Comparison of ENCODE assay signal across 8 cellular contexts in genomic region chr9:36855443-36856315, GRCh38.
DNase-seq lines count a peak whose midpoint lies in the region; ATAC-seq and TF ChIP-seq lines count a peak whose summit lies in the region.

No MANE protein-coding gene starts in this region.

- no peaks in the 10 kb centered on the region for H4K20me1 ChIP-seq in OCI-LY7 (ENCODE audit: insufficient read depth, low read length)

- no peak overlapping the region for H3K27ac ChIP-seq in C4-2B
- no peak overlapping the region for H3K27ac ChIP-seq in OCI-LY7 (ENCODE audit: low read depth, low read length, poor library complexity, severe bottlenecking)
- H3K27ac ChIP-seq in endodermal cell (ENCODE audit: low read depth, low read length), result no peak overlapping the region

- H3K9ac ChIP-seq in endodermal cell (ENCODE audit: extremely low read depth, low read length, poor library complexity, severe bottlenecking), result no peak overlapping the region

- H3K4me3 ChIP-seq in OCI-LY7 (ENCODE audit: low read depth, low read length, poor library complexity, severe bottlenecking) (no peak overlapping the region), endodermal cell (ENCODE audit: low read length) (no peak overlapping the region)

- POLR2A ChIA-PET in OCI-LY7 (lab: Charles Lee), result no interaction called here

- TF ChIP-seq CTCF in C4-2B (conservative IDR thresholded peaks at IDR 0.05) (peak; percentile 65), OCI-LY7 (conservative IDR thresholded peaks at IDR 0.05; ENCODE audit: low read length) (peak; percentile 76), endodermal cell (conservative IDR thresholded peaks at IDR 0.05) (peak; percentile 81)

- H3K4me1 ChIP-seq in OCI-LY7 (ENCODE audit: insufficient read depth, low read length, poor library complexity, severe bottlenecking), result peaks cover 16% of the 10 kb centered on the region
- no peaks in the 10 kb centered on the region for H3K4me1 ChIP-seq in endodermal cell (ENCODE audit: control insufficient read depth, insufficient read depth, low read length)

- intact Hi-C loops in OCI-LY7 (cut with micrococcal nuclease; ENCODE audit: unreplicated experiment), result loop anchor here (10.0 kb wide), 1 partner anchor 221 kb away; no protein-coding TSS in a partner anchor

- H3K36me3 Mint-ChIP-seq in endodermal cell (ENCODE audit: low read depth), result no peaks in the 10 kb centered on the region

- H3K4me1 Mint-ChIP-seq in endodermal cell, result peaks cover 4% of the 10 kb centered on the region

- no peaks in the 10 kb centered on the region for H3K9me3 ChIP-seq in OCI-LY7 (ENCODE audit: low read length)
- H3K9me3 ChIP-seq in endodermal cell (ENCODE audit: control insufficient read depth, low read length), result no peaks in the 10 kb centered on the region

- BruUV-seq in OCI-LY7 (replicated peaks; lab: Mats Ljungman, UMichigan), result no TSS peak

- H3K9me3 Mint-ChIP-seq in endodermal cell, result no peaks in the 10 kb centered on the region

- ATAC-seq in GM21381 (IDR thresholded peaks at IDR 0.05; ENCODE audit: unreplicated experiment), result peak; percentile 65
- no peak for ATAC-seq in GM21528 (IDR thresholded peaks at IDR 0.05; ENCODE audit: low FRiP score, unreplicated experiment)

- no peak overlapping the region for H3K4me3 Mint-ChIP-seq in endodermal cell

- H3K36me3 ChIP-seq in OCI-LY7 (ENCODE audit: insufficient read depth, low read length), result peaks cover 63% of the 10 kb centered on the region
- H3K36me3 ChIP-seq in endodermal cell (ENCODE audit: control insufficient read depth, insufficient read depth, low read length), result no peaks in the 10 kb centered on the region

- 70 to 100% methylated on average over 4 to 9 of the region's 9 CpGs for WGBS in endodermal cell (ENCODE audit: insufficient coverage in 1 of 2, insufficient read length in 1 of 2), 2 experiments

- H3K27me3 ChIP-seq in endodermal cell (ENCODE audit: control insufficient read depth, insufficient read depth, low read length, poor library complexity, severe bottlenecking), result peaks cover 4% of the 10 kb centered on the region

- no peak overlapping the region for H2AFZ ChIP-seq in OCI-LY7 (ENCODE audit: low read length)

- H3K4me2 ChIP-seq in OCI-LY7 (ENCODE audit: low read length), result no peak overlapping the region

- no peaks in the 10 kb centered on the region for H3K79me2 ChIP-seq in OCI-LY7 (ENCODE audit: insufficient read depth, low read depth, low read length)

- peak overlapping the region; percentile 27 for H3K27ac Mint-ChIP-seq in endodermal cell

- CTCF ChIA-PET in OCI-LY7 (lab: Charles Lee; ENCODE audit: unreplicated experiment), result interaction anchor here (1.7 kb wide), 1 partner anchor 17 kb away, joined by 8 read pairs; no protein-coding TSS in a partner anchor

- H3K9me2 ChIP-seq in OCI-LY7 (ENCODE audit: insufficient read depth, low read length), result no peaks in the 10 kb centered on the region

- DNase-seq in OCI-LY7 (ENCODE audit: low spot score), result peak; percentile 71
- peak; percentile 91 for DNase-seq in endodermal cell
- DNase-seq in stimulated activated CD8-positive, alpha-beta memory T cell treated with anti-CD3 and anti-CD28 coated beads, Interleukin-4, amount 100 ng/mL, for 24 hours (ENCODE audit: low read depth), result peak; percentile 34
- no peak for DNase-seq in effector CD4-positive, alpha-beta T cell
- DNase-seq in NCI-H446 (lab: John Stamatoyannopoulos, UW), result no peak

- peaks cover 3% of the 10 kb centered on the region for H3K27me3 Mint-ChIP-seq in endodermal cell (ENCODE audit: insufficient read depth)

Comparison
In these comparisons a context has a peak if more than half of its experiments do, and no peak if none do; other contexts are left out.
1. DNase-seq: peak in OCI-LY7 (single experiment), endodermal cell (single experiment) and stimulated activated CD8-positive, alpha-beta memory T cell treated with anti-CD3 and anti-CD28 coated beads, Interleukin-4, amount 100 ng/mL, for 24 hours (single experiment); none in effector CD4-positive, alpha-beta T cell (single experiment) and NCI-H446 (0 of 2).
2. Peak in every context shown above with its lines, with median percentiles within 50 percentile points of each other: CTCF ChIP-seq.